Comparison of ENCODE assay signal across 8 cellular contexts in genomic region chr10:133309111-133309719, GRCh38. TPM values are rescaled to one million over a fixed set of nuclear protein-coding genes. Genes with fewer than 3 reads are reported as not detected.
DNase-seq lines count a peak whose midpoint lies in the region; ATAC-seq, FAIRE-seq and TF ChIP-seq lines count a peak whose summit lies in the region.

No MANE protein-coding gene starts in this region.

- POLR2A ChIA-PET in Panc1 (lab: Charles Lee), result no interaction called here
- POLR2A ChIA-PET in naive thymus-derived CD8-positive, alpha-beta T cell (lab: Charles Lee), result interaction anchor here (1.4 to 1.6 kb wide), 2 partner anchors 15 to 26 kb away, joined by 3 read pairs; no protein-coding TSS in a partner anchor

- H3K27ac Mint-ChIP-seq in activated T-helper 2 cell treated with anti-CD3 and anti-CD28 coated beads, Interferon-gamma antibody, Interleukin-2, Interleukin-4, amounts not matched to agents 10 μg/mL and 5 μg/mL and 100 μg/mL, durations not matched to agents 14 hours and 24 hours and 36 hours, result peak overlapping the region; percentile 76
- H3K27ac Mint-ChIP-seq in naive thymus-derived CD8-positive, alpha-beta T cell, result peak overlapping the region; percentile 19 to 100 (median 92)

- peaks cover 36% of the 10 kb centered on the region for H3K79me2 ChIP-seq in fibroblast of lung (ENCODE audit: control insufficient read depth, insufficient read depth, low read length)

- H4K20me1 ChIP-seq in fibroblast of lung (ENCODE audit: control insufficient read depth, extremely low read depth, insufficient read depth, low read length), result no peaks in the 10 kb centered on the region

- H3K9me3 Mint-ChIP-seq in activated T-helper 2 cell treated with anti-CD3 and anti-CD28 coated beads, Interferon-gamma antibody, Interleukin-2, Interleukin-4, amounts not matched to agents 10 μg/mL and 5 μg/mL and 100 μg/mL, durations not matched to agents 14 hours and 24 hours and 36 hours, result no peaks in the 10 kb centered on the region
- H3K9me3 Mint-ChIP-seq in naive thymus-derived CD8-positive, alpha-beta T cell, result peaks cover 0 to 5% (median 0%) of the 10 kb centered on the region in 9 donors

- intact Hi-C loops in Panc1 (cut with micrococcal nuclease; ENCODE audit: unreplicated experiment), result no loop called here
- intact Hi-C loops in activated T-helper 2 cell treated with anti-CD3 and anti-CD28 coated beads, Interferon-gamma antibody, Interleukin-2, Interleukin-4, amounts not matched to agents 10 μg/mL and 5 μg/mL and 100 μg/mL, durations not matched to agents 14 hours and 24 hours and 36 hours (cut with micrococcal nuclease), result loop anchor here (1.0 to 5.0 kb wide), 4 partner anchors 48 to 772 kb away; partner anchors contain the start of genes FUOM, INPP5A and PAOX

- H3K4me3 Mint-ChIP-seq in activated T-helper 2 cell treated with anti-CD3 and anti-CD28 coated beads, Interferon-gamma antibody, Interleukin-2, Interleukin-4, amounts not matched to agents 10 μg/mL and 5 μg/mL and 100 μg/mL, durations not matched to agents 14 hours and 24 hours and 36 hours (ENCODE audit: low read depth), result peak overlapping the region; percentile 63
- peak overlapping the region; percentile 69 to 94 (median 77) for H3K4me3 Mint-ChIP-seq in naive thymus-derived CD8-positive, alpha-beta T cell

- H2AFZ ChIP-seq in fibroblast of lung (ENCODE audit: low read length), result peak overlapping the region; percentile 76

- in situ Hi-C loops in Panc1 (cut with HindIII; ENCODE audit: low pct_unique_long_range_greater_than_20kb, low sequenced_read_pairs), result no loop called here

- H3K4me1 Mint-ChIP-seq in activated T-helper 2 cell treated with anti-CD3 and anti-CD28 coated beads, Interferon-gamma antibody, Interleukin-2, Interleukin-4, amounts not matched to agents 10 μg/mL and 5 μg/mL and 100 μg/mL, durations not matched to agents 14 hours and 24 hours and 36 hours (ENCODE audit: low read depth), result peaks cover 16% of the 10 kb centered on the region
- H3K4me1 Mint-ChIP-seq in naive thymus-derived CD8-positive, alpha-beta T cell, result peaks cover 15 to 41% (median 35%) of the 10 kb centered on the region in 4 donors

- no TSS peak for BruUV-seq in Panc1 (replicated peaks; lab: Mats Ljungman, UMichigan)

- H3K36me3 ChIP-seq in Panc1 (ENCODE audit: control insufficient read depth, insufficient read depth, low read length) (peaks cover 4% of the 10 kb centered on the region; the same call in 1 of the 2 replicates), fibroblast of lung (ENCODE audit: control insufficient read depth, insufficient read depth, low read length) (peaks cover 5% of the 10 kb centered on the region)

- H3K36me3 Mint-ChIP-seq in activated T-helper 2 cell treated with anti-CD3 and anti-CD28 coated beads, Interferon-gamma antibody, Interleukin-2, Interleukin-4, amounts not matched to agents 10 μg/mL and 5 μg/mL and 100 μg/mL, durations not matched to agents 14 hours and 24 hours and 36 hours (ENCODE audit: low read depth), result peaks cover 27% of the 10 kb centered on the region
- peaks cover 0 to 39% (median 7%) of the 10 kb centered on the region in 3 donors for H3K36me3 Mint-ChIP-seq in naive thymus-derived CD8-positive, alpha-beta T cell

- H3K27ac ChIP-seq in Panc1 (ENCODE audit: low read length) (peak overlapping the region; percentile 85), fibroblast of lung (ENCODE audit: insufficient read depth, low read length) (peak overlapping the region; percentile 97)

- peak; percentile 70 for ATAC-seq in GM21528 (IDR thresholded peaks at IDR 0.05; ENCODE audit: low FRiP score, unreplicated experiment)
- peak; percentile 90 for ATAC-seq in Panc1
- ATAC-seq in naive thymus-derived CD8-positive, alpha-beta T cell, result peak; percentile 65 to 69

- H3K9ac ChIP-seq in fibroblast of lung (ENCODE audit: insufficient read depth, low read length), result peak overlapping the region; percentile 96

- H3K4me1 ChIP-seq in Panc1 (ENCODE audit: control insufficient read depth, insufficient read depth, low read length), result peaks cover 13% of the 10 kb centered on the region; the same call in 1 of the 2 replicates
- peaks cover 3% of the 10 kb centered on the region for H3K4me1 ChIP-seq in fibroblast of lung (ENCODE audit: control insufficient read depth, extremely low read depth, insufficient read depth, low read length)

- no peak for FAIRE-seq in D721Med (lab: Jason Lieb, UNC)

- CTCF ChIA-PET in Panc1 (lab: Charles Lee), result no interaction called here

- no peaks in the 10 kb centered on the region for H3K27me3 Mint-ChIP-seq in activated T-helper 2 cell treated with anti-CD3 and anti-CD28 coated beads, Interferon-gamma antibody, Interleukin-2, Interleukin-4, amounts not matched to agents 10 μg/mL and 5 μg/mL and 100 μg/mL, durations not matched to agents 14 hours and 24 hours and 36 hours (ENCODE audit: low read depth)
- H3K27me3 Mint-ChIP-seq in naive thymus-derived CD8-positive, alpha-beta T cell, result peaks cover 0 to 5% (median 0%) of the 10 kb centered on the region in 5 donors

- TF ChIP-seq CTCF in D721Med (IDR thresholded peaks at IDR 0.05; ENCODE audit: insufficient read depth, missing control alignments) (no peak), Panc1 (IDR thresholded peaks at IDR 0.05) (no peak; the same call in 1 of the 2 replicates), fibroblast of lung (conservative IDR thresholded peaks at IDR 0.05 in 1 of 2, IDR thresholded peaks at IDR 0.05 in 1 of 2; ENCODE audit: low read depth in 1 of 2, low read length in 2 of 2) (no peak)

- DNase-seq in D721Med (ENCODE audit: insufficient read length, low spot score), result peak; percentile 60
- peak; percentile 83 for DNase-seq in HuH-7 (ENCODE audit: low spot score)
- no peak for DNase-seq in Panc1 (ENCODE audit: low read depth, low spot score)
- peak; percentile 87 for DNase-seq in activated T-helper 2 cell treated with anti-CD3 and anti-CD28 coated beads, Interferon-gamma antibody, Interleukin-2, Interleukin-4, amounts not matched to agents 10 μg/mL and 5 μg/mL and 100 μg/mL, durations not matched to agents 14 hours and 24 hours and 36 hours (ENCODE audit: low spot score)
- DNase-seq in fibroblast of lung (ENCODE audit: low read depth in 2 of 2), result peak; percentile 84 to 90
- peak in 9 of 10 donors; percentile 82 to 96 (median 95) for DNase-seq in naive thymus-derived CD8-positive, alpha-beta T cell
- DNase-seq in stimulated activated naive CD4-positive, alpha-beta T cell (lab: John Stamatoyannopoulos, UW), result peak; percentile 89 to 99 (median 96)

- no peaks in the 10 kb centered on the region for H3K9me3 ChIP-seq in Panc1 (ENCODE audit: control insufficient read depth, insufficient read depth, low read depth, low read length)
- H3K9me3 ChIP-seq in fibroblast of lung (ENCODE audit: control insufficient read depth, insufficient read depth, low read depth, low read length), result no peaks in the 10 kb centered on the region

- H3K4me3 ChIP-seq in Panc1 (ENCODE audit: low read depth in 2 of 2, low read length in 2 of 2) (peak overlapping the region; percentile 90 to 97), fibroblast of lung (replicated peaks in 1 of 4; ENCODE audit: control extremely low read depth in 1 of 4, insufficient read depth in 1 of 4, low read depth in 3 of 4, low read length in 4 of 4) (peak overlapping the region; percentile 54 to 93 (median 80))

- H3K27me3 ChIP-seq in Panc1 (ENCODE audit: control insufficient read depth, insufficient read depth, low read length) (no peaks in the 10 kb centered on the region), fibroblast of lung (ENCODE audit: control insufficient read depth, insufficient read depth, low read length) (no peaks in the 10 kb centered on the region)

- peak overlapping the region; percentile 75 for H3K4me2 ChIP-seq in fibroblast of lung (ENCODE audit: extremely low read depth, insufficient read depth, low read length)

RNA-seq across cellular contexts. Expression of gene ZNF511, which starts 0.5 kb away (rescaled TPM):
- 93.8 TPM for total RNA-seq in Panc1 (2021; ENCODE audit: unreplicated experiment)
- polyA plus RNA-seq in Panc1 (2012; ENCODE audit: insufficient read length), result 99.8 TPM
- 88.4 and 89.7 TPM in 2 replicates for total RNA-seq in activated T-helper 2 cell treated with anti-CD3 and anti-CD28 coated beads, Interferon-gamma antibody, Interleukin-2, Interleukin-4, amounts not matched to agents 10 μg/mL and 5 μg/mL and 100 μg/mL, durations not matched to agents 14 hours and 24 hours and 36 hours
- total RNA-seq in fibroblast of lung, result 23.6 and 27.7 TPM in 2 replicates
- polyA plus RNA-seq in fibroblast of lung, result 18.5 and 25.2 TPM in 2 replicates
- polyA plus RNA-seq in fibroblast of lung (2012), result 28.3 and 42.8 TPM in 2 replicates
- polyA minus RNA-seq in fibroblast of lung (ENCODE audit: low replicate concordance), result 9.4 and 44.2 TPM in 2 replicates
- total RNA-seq in naive thymus-derived CD8-positive, alpha-beta T cell, result 10 to 100 TPM; 38.0 to 38.3 TPM
- 10 to 100 TPM; 75.9 to 80.4 (median 79.2) TPM for polyA plus RNA-seq in naive thymus-derived CD8-positive, alpha-beta T cell

RNA-seq across cellular contexts. Expression of gene TUBGCP2, which starts 0.5 kb away (rescaled TPM):
- 93.7 TPM for total RNA-seq in Panc1 (2021; ENCODE audit: unreplicated experiment)
- polyA plus RNA-seq in Panc1 (2012; ENCODE audit: insufficient read length), result 85.4 TPM
- 60.4 and 64.7 TPM in 2 replicates for total RNA-seq in activated T-helper 2 cell treated with anti-CD3 and anti-CD28 coated beads, Interferon-gamma antibody, Interleukin-2, Interleukin-4, amounts not matched to agents 10 μg/mL and 5 μg/mL and 100 μg/mL, durations not matched to agents 14 hours and 24 hours and 36 hours
- total RNA-seq in fibroblast of lung, result 51.6 and 60.8 TPM in 2 replicates
- polyA plus RNA-seq in fibroblast of lung, result 31.0 and 46.0 TPM in 2 replicates
- polyA plus RNA-seq in fibroblast of lung (2012), result 42.2 and 63.2 TPM in 2 replicates
- polyA minus RNA-seq in fibroblast of lung (ENCODE audit: low replicate concordance), result 56.9 and 75.9 TPM in 2 replicates
- 10 to 100 TPM; 61.4 to 72.9 TPM for total RNA-seq in naive thymus-derived CD8-positive, alpha-beta T cell
- polyA plus RNA-seq in naive thymus-derived CD8-positive, alpha-beta T cell, result 10 to 100 TPM; 24.7 to 35.6 (median 32.0) TPM

RNA-seq across cellular contexts. Expression of gene CALY, which starts 27.5 kb away (rescaled TPM):
- 1.9 TPM for total RNA-seq in Panc1 (2021; ENCODE audit: unreplicated experiment)
- polyA plus RNA-seq in Panc1 (2012; ENCODE audit: insufficient read length), result 8.0 TPM
- total RNA-seq in activated T-helper 2 cell treated with anti-CD3 and anti-CD28 coated beads, Interferon-gamma antibody, Interleukin-2, Interleukin-4, amounts not matched to agents 10 μg/mL and 5 μg/mL and 100 μg/mL, durations not matched to agents 14 hours and 24 hours and 36 hours, result not detected in 2 replicates
- 0.26 TPM in 1 of 2 replicates, not detected in the other for total RNA-seq in fibroblast of lung
- 0.14 TPM in 1 of 2 replicates, not detected in the other for polyA plus RNA-seq in fibroblast of lung
- 0.69 and 0.92 TPM in 2 replicates for polyA plus RNA-seq in fibroblast of lung (2012)
- polyA minus RNA-seq in fibroblast of lung (ENCODE audit: low replicate concordance), result not detected in 2 replicates
- total RNA-seq in naive thymus-derived CD8-positive, alpha-beta T cell, result 1 to 10 TPM; 5.9 to 6.9 TPM
- under 1 TPM; 0.22 to 0.44 (median 0.26) TPM for polyA plus RNA-seq in naive thymus-derived CD8-positive, alpha-beta T cell

RNA-seq across cellular contexts. Expression of gene ADAM8, which starts 32.5 kb away (rescaled TPM):
- total RNA-seq in Panc1 (2021; ENCODE audit: unreplicated experiment), result 3.7 TPM
- polyA plus RNA-seq in Panc1 (2012; ENCODE audit: insufficient read length), result 3.1 TPM
- total RNA-seq in activated T-helper 2 cell treated with anti-CD3 and anti-CD28 coated beads, Interferon-gamma antibody, Interleukin-2, Interleukin-4, amounts not matched to agents 10 μg/mL and 5 μg/mL and 100 μg/mL, durations not matched to agents 14 hours and 24 hours and 36 hours, result 214 and 220 TPM in 2 replicates
- total RNA-seq in fibroblast of lung, result 1.0 and 2.0 TPM in 2 replicates
- polyA plus RNA-seq in fibroblast of lung, result 0.23 and 0.26 TPM in 2 replicates
- polyA plus RNA-seq in fibroblast of lung (2012), result 0.26 and 0.47 TPM in 2 replicates
- 0.26 TPM in 1 of 2 replicates, not detected in the other for polyA minus RNA-seq in fibroblast of lung (ENCODE audit: low replicate concordance)
- total RNA-seq in naive thymus-derived CD8-positive, alpha-beta T cell, result 1 to 10 TPM; 8.5 to 9.4 TPM
- polyA plus RNA-seq in naive thymus-derived CD8-positive, alpha-beta T cell, result 10 to 100 TPM in 1 of 3 donors, 1 to 10 TPM in 2; 7.8 to 28.4 (median 9.5) TPM

RNA-seq across cellular contexts. Expression of gene PRAP1, which starts 38.0 kb away (rescaled TPM):
- 0.21 TPM for total RNA-seq in Panc1 (2021; ENCODE audit: unreplicated experiment)
- not detected for polyA plus RNA-seq in Panc1 (2012; ENCODE audit: insufficient read length)
- total RNA-seq in activated T-helper 2 cell treated with anti-CD3 and anti-CD28 coated beads, Interferon-gamma antibody, Interleukin-2, Interleukin-4, amounts not matched to agents 10 μg/mL and 5 μg/mL and 100 μg/mL, durations not matched to agents 14 hours and 24 hours and 36 hours, result not detected in 2 replicates
- not detected in 2 replicates for total RNA-seq in fibroblast of lung
- polyA plus RNA-seq in fibroblast of lung, result not detected in 2 replicates
- not detected in 2 replicates for polyA plus RNA-seq in fibroblast of lung (2012)
- polyA minus RNA-seq in fibroblast of lung (ENCODE audit: low replicate concordance), result not detected in 2 replicates
- total RNA-seq in naive thymus-derived CD8-positive, alpha-beta T cell, result not detected
- polyA plus RNA-seq in naive thymus-derived CD8-positive, alpha-beta T cell, result under 1 TPM in 1 of 3 donors, not detected in 2; 0.36 TPM
